Comparison of ENCODE assay signal across 1 cellular context in the genomic region with DNA sequence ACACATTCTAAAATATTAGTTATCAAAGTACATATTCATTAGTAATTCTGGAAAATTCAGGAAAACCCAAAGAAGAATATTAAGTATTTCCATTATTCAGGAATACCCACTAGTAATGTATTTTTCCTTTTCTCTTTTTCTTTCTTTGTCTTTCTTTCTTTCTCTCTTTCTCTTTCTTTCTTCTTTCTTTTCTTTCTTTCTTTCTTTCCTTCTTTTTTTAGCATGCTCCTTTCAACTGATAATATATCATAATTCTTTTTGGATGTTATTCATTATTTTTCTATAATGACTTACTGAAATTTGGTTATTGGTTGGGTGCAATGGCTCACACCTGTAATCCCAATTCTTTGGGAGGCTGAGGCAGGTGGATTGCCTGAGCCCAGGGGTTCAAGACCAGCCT.
TF ChIP-seq lines count a peak whose summit lies in the region.

No MANE protein-coding gene starts in this region.

TF ChIP-seq in GM23338, 12 proteins besides CTCF, POLR2A, EP300 and RAD21 (continued from another document):
- TF ChIP-seq, protein P1, sequence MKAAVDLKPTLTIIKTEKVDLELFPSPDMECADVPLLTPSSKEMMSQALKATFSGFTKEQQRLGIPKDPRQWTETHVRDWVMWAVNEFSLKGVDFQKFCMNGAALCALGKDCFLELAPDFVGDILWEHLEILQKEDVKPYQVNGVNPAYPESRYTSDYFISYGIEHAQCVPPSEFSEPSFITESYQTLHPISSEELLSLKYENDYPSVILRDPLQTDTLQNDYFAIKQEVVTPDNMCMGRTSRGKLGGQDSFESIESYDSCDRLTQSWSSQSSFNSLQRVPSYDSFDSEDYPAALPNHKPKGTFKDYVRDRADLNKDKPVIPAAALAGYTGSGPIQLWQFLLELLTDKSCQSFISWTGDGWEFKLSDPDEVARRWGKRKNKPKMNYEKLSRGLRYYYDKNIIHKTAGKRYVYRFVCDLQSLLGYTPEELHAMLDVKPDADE (IDR thresholded peaks at IDR 0.05) = no peak
- TF ChIP-seq JUNB (IDR thresholded peaks at IDR 0.05; ENCODE audit: unreplicated experiment) (no peak), NANOG (IDR thresholded peaks at IDR 0.05; ENCODE audit: borderline replicate concordance) (no peak), EZH2phosphoT487 (IDR thresholded peaks at IDR 0.05; ENCODE audit: unreplicated experiment) (no peak), ZNF331 (CRISPR knock-in tag; IDR thresholded peaks at IDR 0.05; ENCODE audit: low read depth) (no peak)
- TF ChIP-seq, protein P2, sequence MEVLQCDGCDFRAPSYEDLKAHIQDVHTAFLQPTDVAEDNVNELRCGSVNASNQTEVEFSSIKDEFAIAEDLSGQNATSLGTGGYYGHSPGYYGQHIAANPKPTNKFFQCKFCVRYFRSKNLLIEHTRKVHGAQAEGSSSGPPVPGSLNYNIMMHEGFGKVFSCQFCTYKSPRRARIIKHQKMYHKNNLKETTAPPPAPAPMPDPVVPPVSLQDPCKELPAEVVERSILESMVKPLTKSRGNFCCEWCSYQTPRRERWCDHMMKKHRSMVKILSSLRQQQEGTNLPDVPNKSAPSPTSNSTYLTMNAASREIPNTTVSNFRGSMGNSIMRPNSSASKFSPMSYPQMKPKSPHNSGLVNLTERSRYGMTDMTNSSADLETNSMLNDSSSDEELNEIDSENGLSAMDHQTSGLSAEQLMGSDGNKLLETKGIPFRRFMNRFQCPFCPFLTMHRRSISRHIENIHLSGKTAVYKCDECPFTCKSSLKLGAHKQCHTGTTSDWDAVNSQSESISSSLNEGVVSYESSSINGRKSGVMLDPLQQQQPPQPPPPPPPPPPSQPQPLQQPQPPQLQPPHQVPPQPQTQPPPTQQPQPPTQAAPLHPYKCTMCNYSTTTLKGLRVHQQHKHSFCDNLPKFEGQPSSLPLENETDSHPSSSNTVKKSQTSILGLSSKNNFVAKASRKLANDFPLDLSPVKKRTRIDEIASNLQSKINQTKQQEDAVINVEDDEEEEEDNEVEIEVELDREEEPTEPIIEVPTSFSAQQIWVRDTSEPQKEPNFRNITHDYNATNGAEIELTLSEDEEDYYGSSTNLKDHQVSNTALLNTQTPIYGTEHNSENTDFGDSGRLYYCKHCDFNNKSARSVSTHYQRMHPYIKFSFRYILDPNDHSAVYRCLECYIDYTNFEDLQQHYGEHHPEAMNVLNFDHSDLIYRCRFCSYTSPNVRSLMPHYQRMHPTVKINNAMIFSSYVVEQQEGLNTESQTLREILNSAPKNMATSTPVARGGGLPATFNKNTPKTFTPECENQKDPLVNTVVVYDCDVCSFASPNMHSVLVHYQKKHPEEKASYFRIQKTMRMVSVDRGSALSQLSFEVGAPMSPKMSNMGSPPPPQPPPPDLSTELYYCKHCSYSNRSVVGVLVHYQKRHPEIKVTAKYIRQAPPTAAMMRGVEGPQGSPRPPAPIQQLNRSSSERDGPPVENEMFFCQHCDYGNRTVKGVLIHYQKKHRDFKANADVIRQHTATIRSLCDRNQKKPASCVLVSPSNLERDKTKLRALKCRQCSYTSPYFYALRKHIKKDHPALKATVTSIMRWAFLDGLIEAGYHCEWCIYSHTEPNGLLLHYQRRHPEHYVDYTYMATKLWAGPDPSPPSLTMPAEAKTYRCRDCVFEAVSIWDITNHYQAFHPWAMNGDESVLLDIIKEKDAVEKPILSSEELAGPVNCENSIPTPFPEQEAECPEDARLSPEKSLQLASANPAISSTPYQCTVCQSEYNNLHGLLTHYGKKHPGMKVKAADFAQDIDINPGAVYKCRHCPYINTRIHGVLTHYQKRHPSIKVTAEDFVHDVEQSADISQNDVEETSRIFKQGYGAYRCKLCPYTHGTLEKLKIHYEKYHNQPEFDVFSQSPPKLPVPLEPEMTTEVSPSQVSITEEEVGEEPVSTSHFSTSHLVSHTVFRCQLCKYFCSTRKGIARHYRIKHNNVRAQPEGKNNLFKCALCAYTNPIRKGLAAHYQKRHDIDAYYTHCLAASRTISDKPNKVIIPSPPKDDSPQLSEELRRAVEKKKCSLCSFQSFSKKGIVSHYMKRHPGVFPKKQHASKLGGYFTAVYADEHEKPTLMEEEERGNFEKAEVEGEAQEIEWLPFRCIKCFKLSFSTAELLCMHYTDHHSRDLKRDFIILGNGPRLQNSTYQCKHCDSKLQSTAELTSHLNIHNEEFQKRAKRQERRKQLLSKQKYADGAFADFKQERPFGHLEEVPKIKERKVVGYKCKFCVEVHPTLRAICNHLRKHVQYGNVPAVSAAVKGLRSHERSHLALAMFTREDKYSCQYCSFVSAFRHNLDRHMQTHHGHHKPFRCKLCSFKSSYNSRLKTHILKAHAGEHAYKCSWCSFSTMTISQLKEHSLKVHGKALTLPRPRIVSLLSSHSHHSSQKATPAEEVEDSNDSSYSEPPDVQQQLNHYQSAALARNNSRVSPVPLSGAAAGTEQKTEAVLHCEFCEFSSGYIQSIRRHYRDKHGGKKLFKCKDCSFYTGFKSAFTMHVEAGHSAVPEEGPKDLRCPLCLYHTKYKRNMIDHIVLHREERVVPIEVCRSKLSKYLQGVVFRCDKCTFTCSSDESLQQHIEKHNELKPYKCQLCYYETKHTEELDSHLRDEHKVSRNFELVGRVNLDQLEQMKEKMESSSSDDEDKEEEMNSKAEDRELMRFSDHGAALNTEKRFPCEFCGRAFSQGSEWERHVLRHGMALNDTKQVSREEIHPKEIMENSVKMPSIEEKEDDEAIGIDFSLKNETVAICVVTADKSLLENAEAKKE (CRISPR knock-in tag; IDR thresholded peaks at IDR 0.05) = no peak
